ENCODE assay signal across 25 cellular contexts in genomic region chr12:123478069-123478468, GRCh38. TPM values are rescaled to one million over a fixed set of nuclear protein-coding genes. Genes with fewer than 3 reads are reported as not detected.
A peak's percentile ranks its signal among the peaks of the same experiment; 100 is the strongest.
DNase-seq lines count a peak whose midpoint lies in the region; ATAC-seq and TF ChIP-seq lines count a peak whose summit lies in the region.
"Had no signal": no experiment of that assay in that cellular context is flagged by ENCODE, and none has a peak within 500 bp of the region (broad histone marks: within the 10 kb centered on the region; RNA-seq: fewer than 3 reads in every experiment).

No MANE protein-coding gene starts in this region.

- peaks cover under 1% of the 10 kb centered on the region for H3K36me3 ChIP-seq in CD4-positive, CD25-positive, alpha-beta regulatory T cell (ENCODE audit: control insufficient read depth, insufficient read depth, low read length)
- peaks cover 0 to 7% of the 10 kb centered on the region in 2 donors for H3K36me3 ChIP-seq in adrenal gland (replicated peaks in 1 of 2)

- no peak for TF ChIP-seq POLR2A in adrenal gland (IDR thresholded peaks at IDR 0.05)

- H3K27ac ChIP-seq in CD4-positive, CD25-positive, alpha-beta regulatory T cell (ENCODE audit: insufficient read depth, low read length, poor library complexity, severe bottlenecking): no peak overlapping the region
- H3K27ac ChIP-seq in adrenal gland (peak overlapping the region in 3 of 5 donors; percentile 50 to 76 (median 74)), layer of hippocampus (ENCODE audit: low read depth, low read length) (peak overlapping the region; percentile 98), substantia nigra (ENCODE audit: low read depth, low read length, poor library complexity, severe bottlenecking) (peak overlapping the region; percentile 100)
- H3K27ac ChIP-seq: C4-2B, KMS-11 had no signal

- H3K4me1 Mint-ChIP-seq in CD4-positive, CD25-positive, alpha-beta regulatory T cell: peaks cover 8 to 61% (median 25%) of the 10 kb centered on the region in 4 donors

- H3K27ac Mint-ChIP-seq in CD4-positive, CD25-positive, alpha-beta regulatory T cell: peak overlapping the region; percentile 20 to 75 (median 72)
- H3K27ac Mint-ChIP-seq: activated CD8-positive, alpha-beta T cell treated with anti-CD3 and anti-CD28 coated beads, Interleukin-2, amount 10 ng/mL, durations not matched to agents 7 days and 5 days had no signal

- no peak overlapping the region for H3K4me3 ChIP-seq in CD4-positive, CD25-positive, alpha-beta regulatory T cell (ENCODE audit: low read depth, low read length)
- H3K4me3 ChIP-seq in adrenal gland: no peak overlapping the region
- H3K4me3 ChIP-seq: upper lobe of left lung had no signal

- no peaks in the 10 kb centered on the region for H3K9me3 Mint-ChIP-seq in CD4-positive, CD25-positive, alpha-beta regulatory T cell
- H3K9me3 Mint-ChIP-seq: activated naive CD4-positive, alpha-beta T cell treated with anti-CD3 and anti-CD28 coated beads, Interleukin-2, amount 50 U/mL, for 72 hours; neural crest cell had no signal

- 82 to 91% (median 84%) methylated on average over 10 to 11 of the region's 11 CpGs for WGBS in adrenal gland, 4 donors

- H3K4me3 Mint-ChIP-seq in CD4-positive, CD25-positive, alpha-beta regulatory T cell: no peak overlapping the region
- H3K4me3 Mint-ChIP-seq: activated CD8-positive, alpha-beta T cell treated with anti-CD3 and anti-CD28 coated beads, Interleukin-2, amount 10 ng/mL, durations not matched to agents 7 days and 5 days; neural crest cell had no signal

- no peak for TF ChIP-seq CTCF in adrenal gland (IDR thresholded peaks at IDR 0.05)

- no peak for ATAC-seq in CD4-positive, CD25-positive, alpha-beta regulatory T cell (ENCODE audit: low read depth in 2 of 2)
- ATAC-seq in GM19395 (IDR thresholded peaks at IDR 0.05; ENCODE audit: unreplicated experiment) (no peak), GM21528 (IDR thresholded peaks at IDR 0.05; ENCODE audit: low FRiP score, unreplicated experiment) (no peak)
- ATAC-seq: activated CD8-positive, alpha-beta T cell treated with anti-CD3 and anti-CD28 coated beads, Interleukin-2, amount 10 ng/mL, durations not matched to agents 7 days and 5 days; activated naive CD4-positive, alpha-beta T cell treated with anti-CD3 and anti-CD28 coated beads, Interleukin-2, amount 50 U/mL, for 72 hours; HCT116; stimulated activated naive CD8-positive, alpha-beta T cell treated with anti-CD3 and anti-CD28 coated beads, Interleukin-15, Interleukin-2, amounts not matched to agents 100 U/mL and 50 U/mL, for 24 hours had no signal

- no peak for DNase-seq in CD4-positive, CD25-positive, alpha-beta regulatory T cell
- DNase-seq in adrenal gland (no peak), substantia nigra (lab: John Stamatoyannopoulos, UW) (peak in 1 of 49 donors; percentile 38), ecto neural progenitor cell (ENCODE audit: low spot score) (no peak)
- DNase-seq: activated CD8-positive, alpha-beta T cell treated with anti-CD3 and anti-CD28 coated beads, Interleukin-2, amount 10 ng/mL, durations not matched to agents 7 days and 5 days; Calu3; cerebellar nuclear complex; DND-41; effector CD4-positive, alpha-beta T cell; glutamatergic neuron; MM.1S; NCI-H1417; NCI-H2081; NCI-H446; NCI-H774; stimulated activated naive CD8-positive, alpha-beta T cell treated with anti-CD3 and anti-CD28 coated beads, Interleukin-15, Interleukin-2, amounts not matched to agents 100 U/mL and 50 U/mL, for 24 hours; upper lobe of left lung had no signal

- no peaks in the 10 kb centered on the region for H3K9me3 ChIP-seq in CD4-positive, CD25-positive, alpha-beta regulatory T cell (ENCODE audit: control insufficient read depth in 2 of 2, low read length in 2 of 2)
- no peaks in the 10 kb centered on the region for H3K9me3 ChIP-seq in adrenal gland (replicated peaks in 1 of 3)
- H3K9me3 ChIP-seq: upper lobe of left lung had no signal

- no peaks in the 10 kb centered on the region for H3K27me3 Mint-ChIP-seq in CD4-positive, CD25-positive, alpha-beta regulatory T cell

- H3K36me3 Mint-ChIP-seq in CD4-positive, CD25-positive, alpha-beta regulatory T cell: peaks cover 11% of the 10 kb centered on the region

- intact Hi-C loops in adrenal gland (cut with DNase I): no loop called here

- peaks cover 24% of the 10 kb centered on the region for H3K4me1 ChIP-seq in CD4-positive, CD25-positive, alpha-beta regulatory T cell (ENCODE audit: control insufficient read depth, insufficient read depth, low read length, poor library complexity, severe bottlenecking)
- peaks cover 10 to 14% of the 10 kb centered on the region in 2 donors for H3K4me1 ChIP-seq in adrenal gland (replicated peaks in 1 of 2)

- no peaks in the 10 kb centered on the region for H3K27me3 ChIP-seq in CD4-positive, CD25-positive, alpha-beta regulatory T cell (ENCODE audit: control insufficient read depth, insufficient read depth, low read length)
- no peaks in the 10 kb centered on the region for H3K27me3 ChIP-seq in adrenal gland
- no peaks in the 10 kb centered on the region for H3K27me3 ChIP-seq in layer of hippocampus (ENCODE audit: control insufficient read depth, insufficient read depth, low read length)
- H3K27me3 ChIP-seq: upper lobe of left lung had no signal

RNA-seq across cellular contexts. Expression of gene SNRNP35, which starts 20.1 kb away (rescaled TPM):
- 47.8 TPM for total RNA-seq in CD4-positive, CD25-positive, alpha-beta regulatory T cell
- 10 to 100 TPM; 43.5 to 54.4 (median 46.0) TPM for polyA plus RNA-seq in CD4-positive, CD25-positive, alpha-beta regulatory T cell
- total RNA-seq in adrenal gland: 10 to 100 TPM; 12.5 to 37.4 (median 17.8) TPM
- polyA plus RNA-seq in adrenal gland: 100 to 1,000 TPM in 2 of 3 donors, 10 to 100 TPM in 1; 39.7 to 157 (median 104) TPM

RNA-seq across cellular contexts. Expression of gene RILPL2, which starts 41.6 kb away (rescaled TPM):
- 14.7 TPM for total RNA-seq in CD4-positive, CD25-positive, alpha-beta regulatory T cell
- 10 to 100 TPM; 10.2 to 15.5 (median 10.9) TPM for polyA plus RNA-seq in CD4-positive, CD25-positive, alpha-beta regulatory T cell
- 1 to 10 TPM; 1.5 to 6.6 (median 4.4) TPM for total RNA-seq in adrenal gland
- polyA plus RNA-seq in adrenal gland: 1 to 10 TPM; 2.5 to 4.4 (median 3.8) TPM

RNA-seq across cellular contexts. Expression of gene RILPL1, which starts 55.5 kb away (rescaled TPM):
- total RNA-seq in CD4-positive, CD25-positive, alpha-beta regulatory T cell: 6.6 TPM
- polyA plus RNA-seq in CD4-positive, CD25-positive, alpha-beta regulatory T cell: under 1 TPM; 0.13 to 0.49 (median 0.32) TPM
- 10 to 100 TPM; 12.9 to 21.9 (median 20.0) TPM for total RNA-seq in adrenal gland
- polyA plus RNA-seq in adrenal gland: 10 to 100 TPM; 14.5 to 42.9 (median 38.3) TPM
